ENCODE assay signal across 8 cellular contexts in the genomic region with DNA sequence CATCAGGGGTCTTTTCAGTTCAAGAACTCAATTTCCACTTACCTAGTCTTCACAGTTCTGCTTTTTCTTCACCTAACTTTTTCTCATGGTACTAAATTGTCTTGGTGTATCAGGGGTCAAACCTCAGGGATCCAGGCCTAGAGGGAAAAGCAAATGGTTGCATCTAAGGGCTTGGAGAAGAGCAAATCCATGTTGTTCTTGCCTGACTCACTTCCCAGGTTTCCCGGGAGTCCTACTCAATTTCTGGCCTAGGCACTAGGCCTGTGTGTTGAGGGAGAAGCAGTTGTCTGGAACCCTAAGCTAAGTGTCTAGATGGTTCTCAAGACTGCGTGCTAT.
A peak's percentile ranks its signal among the peaks of the same experiment; 100 is the strongest.
DNase-seq lines count a peak whose midpoint lies in the region; ATAC-seq and TF ChIP-seq lines count a peak whose summit lies in the region.

No MANE protein-coding gene starts in this region.

- in situ Hi-C loops in HAP-1 (cut with MboI; ENCODE audit: low sequenced_read_pairs) = loop anchor here (25.0 kb wide), 1 partner anchor 781 kb away; no protein-coding TSS in a partner anchor

- peaks cover 41% of the 10 kb centered on the region for H3K4me1 Mint-ChIP-seq in mesothelial cell of epicardium
- peaks cover 0 to 3% of the 10 kb centered on the region in 2 donors for H3K4me1 Mint-ChIP-seq in effector memory CD8-positive, alpha-beta T cell (ENCODE audit: low read depth in 2 of 2)

- peak overlapping the region; percentile 52 for H3K9ac ChIP-seq in adipocyte (ENCODE audit: low read length)

- peak overlapping the region; percentile 36 for H3K4me3 ChIP-seq in HAP-1
- H3K4me3 ChIP-seq in adipocyte (ENCODE audit: low read length) = peak overlapping the region; percentile 69

- H3K36me3 ChIP-seq in HAP-1 (replicated peaks) = peaks cover 5% of the 10 kb centered on the region
- H3K36me3 ChIP-seq in adipocyte (ENCODE audit: control insufficient read depth, insufficient read depth, low read length, severe bottlenecking) = no peaks in the 10 kb centered on the region

- H3K27me3 Mint-ChIP-seq in mesothelial cell of epicardium (ENCODE audit: low read depth) = no peaks in the 10 kb centered on the region
- H3K27me3 Mint-ChIP-seq in effector memory CD8-positive, alpha-beta T cell = no peaks in the 10 kb centered on the region

- ATAC-seq in effector memory CD8-positive, alpha-beta T cell (replicated peaks) = no peak

- peak overlapping the region; percentile 91 for H3K27ac ChIP-seq in 22Rv1

- H3K9me3 ChIP-seq in HAP-1 = no peaks in the 10 kb centered on the region
- no peaks in the 10 kb centered on the region for H3K9me3 ChIP-seq in adipocyte (ENCODE audit: control insufficient read depth, low read length)

- H3K27me3 ChIP-seq in HAP-1 (ENCODE audit: low read depth) (no peaks in the 10 kb centered on the region), adipocyte (replicated peaks; ENCODE audit: control insufficient read depth, insufficient read depth, low read length) (peaks cover 6% of the 10 kb centered on the region)

- H3K4me1 ChIP-seq in HAP-1 (peaks cover 37% of the 10 kb centered on the region), adipocyte (ENCODE audit: control insufficient read depth, insufficient read depth, low read length) (peaks cover 7% of the 10 kb centered on the region)

- H3K4me3 Mint-ChIP-seq in mesothelial cell of epicardium = peak overlapping the region; percentile 75
- H3K4me3 Mint-ChIP-seq in effector memory CD8-positive, alpha-beta T cell = no peak overlapping the region

- H3K9me3 Mint-ChIP-seq in mesothelial cell of epicardium = no peaks in the 10 kb centered on the region
- H3K9me3 Mint-ChIP-seq in effector memory CD8-positive, alpha-beta T cell = no peaks in the 10 kb centered on the region

- no peak; the same call in 1 of the 2 replicates for TF ChIP-seq CTCF in 22Rv1 (IDR thresholded peaks at IDR 0.05)
- TF ChIP-seq CTCF in mesothelial cell of epicardium (IDR thresholded peaks at IDR 0.05; ENCODE audit: unreplicated experiment) = no peak

- no peak for DNase-seq in HAP-1 (ENCODE audit: low spot score in 2 of 2)
- DNase-seq in adipocyte (ENCODE audit: low read depth) = no peak
- DNase-seq in mesothelial cell of epicardium (ENCODE audit: low spot score in 2 of 2, unreplicated experiment in 2 of 2) = no peak
- DNase-seq in effector memory CD8-positive, alpha-beta T cell = no peak
- DNase-seq in NCI-H187 treated with DMSO at 0.1 percent for 48 hours (lab: John Stamatoyannopoulos, UW) = no peak
- no peak for DNase-seq in cortex of kidney (lab: John Stamatoyannopoulos, UW)
- no peak for DNase-seq in NCI-H510A (lab: John Stamatoyannopoulos, UW)

- no peaks in the 10 kb centered on the region for H3K36me3 Mint-ChIP-seq in mesothelial cell of epicardium
- no peaks in the 10 kb centered on the region for H3K36me3 Mint-ChIP-seq in effector memory CD8-positive, alpha-beta T cell (ENCODE audit: insufficient read depth)

- peak overlapping the region; percentile 92 for H3K27ac Mint-ChIP-seq in mesothelial cell of epicardium
- no peak overlapping the region for H3K27ac Mint-ChIP-seq in effector memory CD8-positive, alpha-beta T cell
